ENCODE assay signal across 14 cellular contexts in the genomic region with DNA sequence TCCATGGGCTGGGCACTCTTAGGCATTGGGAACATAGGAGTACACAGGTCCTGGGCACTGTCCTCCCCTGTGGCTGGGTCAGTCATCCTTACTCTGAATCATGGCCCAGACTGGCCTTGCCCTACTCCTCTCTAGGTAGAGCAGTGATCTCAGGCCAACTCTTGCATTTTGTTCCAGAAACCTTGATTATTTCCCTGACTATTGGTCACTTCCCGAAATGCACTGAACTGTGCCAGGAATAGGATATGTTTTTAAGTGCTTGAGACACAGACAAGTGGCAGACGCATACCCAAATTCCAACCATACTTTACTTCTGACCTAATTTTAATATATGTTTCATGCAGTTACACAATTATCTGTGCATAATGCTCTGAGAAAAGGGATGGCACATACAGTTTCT. TPM values are rescaled to one million over a fixed set of nuclear protein-coding genes. Genes with fewer than 3 reads are reported as not detected.
DNase-seq lines count a peak whose midpoint lies in the region; ATAC-seq and TF ChIP-seq lines count a peak whose summit lies in the region.
"Had no signal": no experiment of that assay in that cellular context is flagged by ENCODE, and none has a peak within 500 bp of the region (broad histone marks: within the 10 kb centered on the region; RNA-seq: fewer than 3 reads in every experiment).

No MANE protein-coding gene starts in this region.

- no peaks in the 10 kb centered on the region for H4K20me1 ChIP-seq in hepatocyte (ENCODE audit: insufficient read depth, poor library complexity, severe bottlenecking)

- H3K27ac ChIP-seq in skeletal muscle tissue (ENCODE audit: low read depth, low read length) (peak overlapping the region; percentile 63), hepatocyte (no peak overlapping the region)
- H3K27ac ChIP-seq: prostate gland had no signal

- intact Hi-C loops in left cardiac atrium (cut with DNase I): no loop called here

- H3K27me3 ChIP-seq in skeletal muscle tissue (ENCODE audit: control insufficient read depth in 3 of 3, insufficient read depth in 3 of 3, low read length in 3 of 3) (no peaks in the 10 kb centered on the region), hepatocyte (no peaks in the 10 kb centered on the region)

- H3K36me3 ChIP-seq in skeletal muscle tissue (ENCODE audit: control insufficient read depth in 3 of 3, insufficient read depth in 3 of 3, low read length in 3 of 3) (peaks cover 13 to 21% (median 16%) of the 10 kb centered on the region in 3 donors), hepatocyte (replicated peaks; ENCODE audit: insufficient read depth, low read depth) (no peaks in the 10 kb centered on the region)
- H3K36me3 ChIP-seq: prostate gland had no signal

- no peak overlapping the region for H2AFZ ChIP-seq in hepatocyte

- H3K9me3 ChIP-seq in skeletal muscle tissue (ENCODE audit: control insufficient read depth in 3 of 3, low read length in 3 of 3) (no peaks in the 10 kb centered on the region), hepatocyte (ENCODE audit: low read depth) (no peaks in the 10 kb centered on the region)
- H3K9me3 ChIP-seq: prostate gland had no signal

- no peaks in the 10 kb centered on the region for H3K79me2 ChIP-seq in hepatocyte

- no peak for TF ChIP-seq CTCF in astrocyte of the spinal cord (IDR thresholded peaks at IDR 0.05; ENCODE audit: low read depth, low read length)
- no peak for TF ChIP-seq CTCF in hepatocyte (IDR thresholded peaks at IDR 0.05; ENCODE audit: poor library complexity)

- H3K4me1 ChIP-seq in skeletal muscle tissue (ENCODE audit: control insufficient read depth in 3 of 3, insufficient read depth in 3 of 3, low read length in 3 of 3): peaks cover 12 to 23% (median 17%) of the 10 kb centered on the region in 3 donors
- H3K4me1 ChIP-seq in hepatocyte (ENCODE audit: insufficient read depth): no peaks in the 10 kb centered on the region
- H3K4me1 ChIP-seq: prostate gland had no signal

- no peak overlapping the region for H3K4me2 ChIP-seq in hepatocyte

- in situ Hi-C loops in astrocyte of the spinal cord (cut with HindIII; ENCODE audit: low sequenced_read_pairs): no loop called here

- no peak overlapping the region for H3K9ac ChIP-seq in skeletal muscle tissue (ENCODE audit: low read depth in 1 of 3, low read length in 3 of 3)

- peak; percentile 45 for DNase-seq in HK-2 (ENCODE audit: unreplicated experiment)
- peak; percentile 52 for DNase-seq in astrocyte of the spinal cord (ENCODE audit: low read depth, low spot score)
- peak; percentile 29 for DNase-seq in left cardiac atrium
- no peak for DNase-seq in NCI-H1930 (lab: John Stamatoyannopoulos, UW)
- no peak for DNase-seq in hepatocyte (ENCODE audit: low spot score)
- DNase-seq: NCI-H526 had no signal

- WGBS in hepatocyte (ENCODE audit: low lambda C conversion rate, missing lambda C conversion rate): 74% methylated on average over 2 of the region's 2 CpGs

- no peaks in the 10 kb centered on the region for H3K9me2 ChIP-seq in hepatocyte (replicated peaks; ENCODE audit: insufficient read depth)

- peak; percentile 32 to 55 for ATAC-seq in left cardiac atrium
- ATAC-seq in HG03175 (IDR thresholded peaks at IDR 0.05; ENCODE audit: unreplicated experiment): no peak
- ATAC-seq in HG02678 (IDR thresholded peaks at IDR 0.05; ENCODE audit: unreplicated experiment): no peak
- ATAC-seq: activated CD4-positive, CD25-positive, alpha-beta regulatory T cell treated with anti-CD3 and anti-CD28 coated beads, Interleukin-2, amount 50 U/mL, for 24 hours; GM12878 had no signal

- H3K4me3 ChIP-seq in astrocyte of the spinal cord (ENCODE audit: low read depth, low read length) (no peak overlapping the region), skeletal muscle tissue (ENCODE audit: low read length in 3 of 3) (no peak overlapping the region), hepatocyte (no peak overlapping the region)
- H3K4me3 ChIP-seq: GM12878, prostate gland had no signal

RNA-seq across cellular contexts. Expression of a gene that starts 16.8 kb away (rescaled TPM):
- total RNA-seq in left cardiac atrium (1,000 to 10,000 TPM; 1,025 to 1,062 TPM), skeletal muscle tissue (4,040 TPM), hepatocyte (3,628 and 3,816 TPM in 2 replicates)
- 403 and 411 TPM in 2 replicates for polyA plus RNA-seq in hepatocyte

RNA-seq across cellular contexts. Expression of a gene that starts 26.6 kb away (rescaled TPM):
- total RNA-seq in left cardiac atrium (not detected), skeletal muscle tissue (not detected), hepatocyte (not detected in 2 replicates)
- polyA plus RNA-seq in hepatocyte: not detected in 2 replicates
- total RNA-seq: cerebellum, GM12878, prostate gland, subcutaneous adipose tissue had no signal
- polyA plus RNA-seq: GM12878 had no signal

RNA-seq across cellular contexts. Expression of a gene that starts 31.4 kb away (rescaled TPM):
- total RNA-seq in left cardiac atrium (not detected), skeletal muscle tissue (not detected), hepatocyte (not detected in 2 replicates)
- polyA plus RNA-seq in hepatocyte: not detected in 2 replicates
- total RNA-seq: cerebellum, GM12878, prostate gland, subcutaneous adipose tissue had no signal
- polyA plus RNA-seq: GM12878 had no signal

RNA-seq across cellular contexts. Expression of a gene that starts 56.2 kb away (rescaled TPM):
- total RNA-seq in left cardiac atrium (10 to 100 TPM; 14.3 to 27.4 TPM), skeletal muscle tissue (2.6 TPM), hepatocyte (0.03 and 0.12 TPM in 2 replicates)
- polyA plus RNA-seq in hepatocyte: 0.32 TPM in 1 of 2 replicates, not detected in the other
- total RNA-seq: GM12878 had no signal
- polyA plus RNA-seq: GM12878 had no signal

Comparison
In these comparisons a context has a peak if more than half of its experiments do, and no peak if none do; other contexts are left out.
1. DNase-seq: peak in HK-2 (single experiment), astrocyte of the spinal cord (single experiment) and left cardiac atrium (single experiment); none in NCI-H1930 (0 of 2) and hepatocyte (single experiment).
2. ATAC-seq: peak in left cardiac atrium (2 of 2); none in HG03175 (single experiment) and HG02678 (single experiment).